ENCODE assay signal across 13 cellular contexts in the genomic region with DNA sequence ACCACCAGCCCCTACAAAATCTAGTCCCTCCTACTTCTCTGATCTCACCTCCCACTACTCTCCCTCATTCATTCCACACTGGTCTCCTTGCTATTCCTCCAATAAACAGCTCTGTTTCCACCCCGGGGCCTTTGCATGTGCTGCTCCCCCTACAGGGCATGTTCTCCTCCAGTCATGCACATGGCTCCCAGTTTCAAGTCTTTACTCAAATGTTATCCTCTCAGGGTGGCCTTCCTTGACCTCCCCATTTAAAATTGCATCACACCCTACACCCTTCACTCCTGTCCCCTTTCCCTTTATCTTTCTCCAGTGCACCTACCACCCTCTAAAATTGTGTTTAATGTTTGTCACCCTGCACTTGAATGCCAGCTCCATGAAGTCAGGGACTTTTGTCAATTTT.
DNase-seq lines count a peak whose midpoint lies in the region; ATAC-seq and TF ChIP-seq lines count a peak whose summit lies in the region.
"Had no signal": no experiment of that assay in that cellular context is flagged by ENCODE, and none has a peak within 500 bp of the region (broad histone marks: within the 10 kb centered on the region; RNA-seq: fewer than 3 reads in every experiment).

No MANE protein-coding gene starts in this region.

- no peak overlapping the region for H3K4me3 ChIP-seq in left ventricle myocardium inferior
- no peak overlapping the region for H3K4me3 ChIP-seq in endodermal cell (ENCODE audit: low read length)
- H3K4me3 ChIP-seq in vagina: no peak overlapping the region
- no peak overlapping the region for H3K4me3 ChIP-seq in gastroesophageal sphincter
- H3K4me3 ChIP-seq in Caco-2 (ENCODE audit: low read depth, low read length): no peak overlapping the region
- H3K4me3 ChIP-seq: lung had no signal

- no peak overlapping the region for H3K4me3 Mint-ChIP-seq in endodermal cell
- H3K4me3 Mint-ChIP-seq in Caco-2 (ENCODE audit: unreplicated experiment): no peak overlapping the region

- TF ChIP-seq POLR2A in vagina (IDR thresholded peaks at IDR 0.05) (no peak), gastroesophageal sphincter (IDR thresholded peaks at IDR 0.05) (no peak)

- H3K36me3 Mint-ChIP-seq in endodermal cell (ENCODE audit: low read depth) (peaks cover 4% of the 10 kb centered on the region), Caco-2 (ENCODE audit: insufficient read depth, unreplicated experiment) (no peaks in the 10 kb centered on the region)

- H3K27me3 Mint-ChIP-seq in endodermal cell (ENCODE audit: insufficient read depth) (no peaks in the 10 kb centered on the region), Caco-2 (ENCODE audit: insufficient read depth, unreplicated experiment) (no peaks in the 10 kb centered on the region)

- ATAC-seq in Right ventricle myocardium superior (ENCODE audit: poor library complexity): no peak
- ATAC-seq in gastroesophageal sphincter: no peak

- H3K27ac ChIP-seq in left ventricle myocardium inferior (replicated peaks) (peak overlapping the region; percentile 92), endodermal cell (ENCODE audit: low read depth, low read length) (no peak overlapping the region), vagina (no peak overlapping the region), gastroesophageal sphincter (no peak overlapping the region)

- CTCF ChIA-PET in Caco-2 (lab: Charles Lee): interaction anchor here (0.8 kb wide), 1 partner anchor 97 kb away, joined by 3 read pairs; no protein-coding TSS in a partner anchor

- POLR2A ChIA-PET in Caco-2 (lab: Charles Lee): no interaction called here

- WGBS in endodermal cell (ENCODE audit: insufficient coverage in 1 of 2, insufficient read length in 1 of 2), 2 experiments: 95 to 100% methylated on average over 1 of the region's 1 CpG
- WGBS in gastroesophageal sphincter (ENCODE audit: low coverage in 1 of 2), 2 donors: 75 to 88% methylated on average over 1 of the region's 1 CpG

- TF ChIP-seq CTCF in left ventricle myocardium inferior (IDR thresholded peaks at IDR 0.05; ENCODE audit: borderline replicate concordance): peak; percentile 37
- peak; percentile 48 for TF ChIP-seq CTCF in endodermal cell (conservative IDR thresholded peaks at IDR 0.05)
- TF ChIP-seq CTCF in vagina (IDR thresholded peaks at IDR 0.05): no peak
- no peak for TF ChIP-seq CTCF in gastroesophageal sphincter (IDR thresholded peaks at IDR 0.05)
- peak in 1 of 2 experiments; percentile 21 for TF ChIP-seq CTCF in Caco-2 (IDR thresholded peaks at IDR 0.05; ENCODE audit: insufficient read depth in 1 of 2, low read depth in 1 of 2, low read length in 1 of 2, severe bottlenecking in 1 of 2, unreplicated experiment in 1 of 2)

- no peak for TF ChIP-seq EP300 in gastroesophageal sphincter (IDR thresholded peaks at IDR 0.05)

- H3K27me3 ChIP-seq in left ventricle myocardium inferior (ENCODE audit: low read depth) (no peaks in the 10 kb centered on the region), endodermal cell (ENCODE audit: control insufficient read depth, insufficient read depth, low read length, poor library complexity, severe bottlenecking) (no peaks in the 10 kb centered on the region), vagina (no peaks in the 10 kb centered on the region), gastroesophageal sphincter (no peaks in the 10 kb centered on the region), Caco-2 (replicated peaks; ENCODE audit: control insufficient read depth, insufficient read depth, low read length) (no peaks in the 10 kb centered on the region)

- H3K9me3 Mint-ChIP-seq in endodermal cell (peaks cover 12% of the 10 kb centered on the region), Caco-2 (ENCODE audit: unreplicated experiment) (peaks cover 12% of the 10 kb centered on the region)

- DNase-seq in left ventricle myocardium inferior (no peak), Right ventricle myocardium superior (no peak), NAMALWA (ENCODE audit: low spot score) (peak; percentile 34), endodermal cell (peak; percentile 53), vagina (ENCODE audit: extremely low spot score in 2 of 2) (peak; percentile 52 to 70), MV-4-11 (lab: John Stamatoyannopoulos, UW) (no peak), Caco-2 (no peak)
- DNase-seq: C1 segment of cervical spinal cord; NCI-H187 treated with DMSO at 0.1 percent for 48 hours; occipital lobe; stimulated activated CD4-positive, alpha-beta T cell treated with anti-CD3 and anti-CD28 coated beads, Interleukin-4, amount 100 ng/mL, for 1 hour had no signal

- peaks cover 34% of the 10 kb centered on the region for H3K4me1 Mint-ChIP-seq in endodermal cell
- no peaks in the 10 kb centered on the region for H3K4me1 Mint-ChIP-seq in Caco-2 (ENCODE audit: low read depth, unreplicated experiment)

- intact Hi-C loops in left ventricle myocardium inferior (cut with micrococcal nuclease) (loop anchor here (10.0 kb wide), 1 partner anchor 122 kb away; no protein-coding TSS in a partner anchor), Right ventricle myocardium superior (cut with DNase I) (loop anchor here (5.0 kb wide), 2 partner anchors 125 to 180 kb away; a partner anchor contains a TSS), vagina (cut with DNase I) (loop anchor here (10.0 kb wide), 1 partner anchor 288 kb away; no protein-coding TSS in a partner anchor), Caco-2 (cut with micrococcal nuclease; ENCODE audit: unreplicated experiment) (loop anchor here (1.0 to 5.0 kb wide), 2 partner anchors 127 to 230 kb away; no protein-coding TSS in a partner anchor)

- H3K4me1 ChIP-seq in left ventricle myocardium inferior: peaks cover 28% of the 10 kb centered on the region
- peaks cover 21% of the 10 kb centered on the region for H3K4me1 ChIP-seq in endodermal cell (ENCODE audit: control insufficient read depth, insufficient read depth, low read length)
- no peaks in the 10 kb centered on the region for H3K4me1 ChIP-seq in vagina
- H3K4me1 ChIP-seq in gastroesophageal sphincter: no peaks in the 10 kb centered on the region
- H3K4me1 ChIP-seq in Caco-2: 0 out of 2 replicates have a peak, but pooled peaks cover 3% of the 10 kb centered on the region

- peaks cover 15% of the 10 kb centered on the region for H3K9me3 ChIP-seq in left ventricle myocardium inferior (replicated peaks)
- peaks cover 22% of the 10 kb centered on the region for H3K9me3 ChIP-seq in endodermal cell (ENCODE audit: control insufficient read depth, low read length)
- H3K9me3 ChIP-seq in vagina: no peaks in the 10 kb centered on the region
- peaks cover 0 to under 1% (median 0%) of the 10 kb centered on the region in 3 donors for H3K9me3 ChIP-seq in gastroesophageal sphincter
- H3K9me3 ChIP-seq in Caco-2: peaks cover 5% of the 10 kb centered on the region; the same call in 1 of the 2 replicates

- no TSS peak for BruUV-seq in Caco-2 (replicated peaks; lab: Mats Ljungman, UMichigan)

- no peaks in the 10 kb centered on the region for H3K36me3 ChIP-seq in left ventricle myocardium inferior
- no peaks in the 10 kb centered on the region for H3K36me3 ChIP-seq in endodermal cell (ENCODE audit: control insufficient read depth, insufficient read depth, low read length)
- no peaks in the 10 kb centered on the region for H3K36me3 ChIP-seq in vagina
- no peaks in the 10 kb centered on the region for H3K36me3 ChIP-seq in gastroesophageal sphincter
- H3K36me3 ChIP-seq in Caco-2 (ENCODE audit: control insufficient read depth, insufficient read depth, low read length): no peaks in the 10 kb centered on the region

- no peak overlapping the region for H3K9ac ChIP-seq in endodermal cell (ENCODE audit: extremely low read depth, low read length, poor library complexity, severe bottlenecking)

- H3K27ac Mint-ChIP-seq in endodermal cell (no peak overlapping the region), Caco-2 (ENCODE audit: unreplicated experiment) (no peak overlapping the region)

Comparison
In these comparisons a context has a peak if more than half of its experiments do, and no peak if none do; other contexts are left out.
1. DNase-seq: peak in NAMALWA (single experiment), endodermal cell (single experiment) and vagina (2 of 2); none in left ventricle myocardium inferior (single experiment), Right ventricle myocardium superior (single experiment), MV-4-11 (single experiment) and Caco-2 (0 of 2).
2. CTCF ChIP-seq: peak in left ventricle myocardium inferior (single experiment) and endodermal cell (single experiment); none in vagina (0 of 3) and gastroesophageal sphincter (0 of 4).